In the genomic region with DNA sequence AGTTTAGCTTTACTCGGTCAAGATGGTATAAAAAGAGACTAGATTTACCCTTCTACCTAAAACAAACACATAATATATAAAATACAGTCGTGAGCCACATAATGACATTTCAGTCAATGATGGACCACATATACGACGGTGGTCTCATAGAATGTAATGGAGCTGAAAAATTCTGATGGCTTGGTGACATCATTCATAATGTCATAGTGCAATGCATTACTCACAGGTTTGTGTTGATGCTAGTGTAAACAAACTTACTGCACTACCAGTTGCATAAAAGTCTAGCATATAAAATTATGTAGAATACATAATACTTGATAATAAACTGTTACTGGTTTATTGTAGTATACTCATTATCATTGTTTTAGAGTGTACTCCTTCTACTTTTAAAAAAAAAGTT, we compare ENCODE assay signal across 21 cellular contexts.
DNase-seq lines count a peak whose midpoint lies in the region; ATAC-seq and TF ChIP-seq lines count a peak whose summit lies in the region.
"Had no signal": no experiment of that assay in that cellular context is flagged by ENCODE, and none has a peak within 500 bp of the region (broad histone marks: within the 10 kb centered on the region; RNA-seq: fewer than 3 reads in every experiment).

No MANE protein-coding gene starts in this region.

- intact Hi-C loops in PC-3 (cut with micrococcal nuclease): no loop called here
- intact Hi-C loops in activated T-helper 1 cell treated with anti-CD3 and anti-CD28 coated beads, Interleukin-12 subunit alpha, Interleukin-12 subunit beta, Interleukin-2, Interleukin-4 antibody, amounts not matched to agents 30 ng/mL and 10 ng/mL and 1 ng/mL, durations not matched to agents 14 hours and 24 hours and 36 hours (cut with micrococcal nuclease): no loop called here

- H3K79me2 ChIP-seq in PC-3 (ENCODE audit: low read length) (no peaks in the 10 kb centered on the region), neural progenitor cell (ENCODE audit: low read depth) (no peaks in the 10 kb centered on the region)

- H3K4me3 ChIP-seq in PC-3 (ENCODE audit: low read length): no peak overlapping the region
- H3K4me3 ChIP-seq in neural progenitor cell: no peak overlapping the region
- H3K4me3 ChIP-seq: A549; BLaER1 treated with 17β-estradiol and CSF1 and Interleukin-3, amounts not matched to agents 10 nM and 100 nM; HAP-1 had no signal

- DNase-seq in DMS53 (lab: John Stamatoyannopoulos, UW) (peak; percentile 10), ELR (ENCODE audit: low read depth) (peak; percentile 4), PC-3 (peak; percentile 11), neural progenitor cell (ENCODE audit: low spot score) (no peak), Kasumi-1 (lab: John Stamatoyannopoulos, UW) (no peak)
- no peak for DNase-seq in activated T-helper 1 cell treated with anti-CD3 and anti-CD28 coated beads, Interleukin-12 subunit alpha, Interleukin-12 subunit beta, Interleukin-2, Interleukin-4 antibody, amounts not matched to agents 30 ng/mL and 10 ng/mL and 1 ng/mL, durations not matched to agents 14 hours and 24 hours and 36 hours (ENCODE audit: low spot score)
- DNase-seq: 8988T; ACHN; AML-193; BE2C; Calu3; CD4-positive, alpha-beta T cell; CD8-positive, alpha-beta memory T cell; DMS79; EL; GF-D8; GOT3 had no signal

- no peak overlapping the region for H3K27ac ChIP-seq in PC-3 (ENCODE audit: low read length)
- H3K27ac ChIP-seq in neural progenitor cell: no peak overlapping the region
- H3K27ac ChIP-seq: A549; BLaER1 treated with 17β-estradiol and CSF1 and Interleukin-3, amounts not matched to agents 10 nM and 100 nM had no signal

- H3K36me3 ChIP-seq in PC-3 (ENCODE audit: low read depth, low read length) (no peaks in the 10 kb centered on the region), neural progenitor cell (no peaks in the 10 kb centered on the region)
- H3K36me3 ChIP-seq: BE2C; BLaER1 treated with 17β-estradiol and CSF1 and Interleukin-3, amounts not matched to agents 10 nM and 100 nM; HAP-1 had no signal

- no peak overlapping the region for H3K4me3 Mint-ChIP-seq in neural progenitor cell
- no peak overlapping the region for H3K4me3 Mint-ChIP-seq in activated T-helper 1 cell treated with anti-CD3 and anti-CD28 coated beads, Interleukin-12 subunit alpha, Interleukin-12 subunit beta, Interleukin-2, Interleukin-4 antibody, amounts not matched to agents 30 ng/mL and 10 ng/mL and 1 ng/mL, durations not matched to agents 14 hours and 24 hours and 36 hours
- H3K4me3 Mint-ChIP-seq: CD14-positive monocyte; CD4-positive, alpha-beta T cell; CD8-positive, alpha-beta memory T cell had no signal

- TF ChIP-seq CTCF in PC-3 (conservative IDR thresholded peaks at IDR 0.05; ENCODE audit: low read depth, low read length) (no peak), neural progenitor cell (IDR thresholded peaks at IDR 0.05) (no peak)

- peaks cover 10% of the 10 kb centered on the region; the same call in 1 of the 2 replicates for H3K9me3 ChIP-seq in PC-3 (ENCODE audit: low read length)
- H3K9me3 ChIP-seq in neural progenitor cell (ENCODE audit: low read depth): no peaks in the 10 kb centered on the region
- H3K9me3 ChIP-seq: HAP-1 had no signal

- peaks cover 2% of the 10 kb centered on the region for H3K27me3 Mint-ChIP-seq in neural progenitor cell (ENCODE audit: insufficient read depth, low read depth)
- no peaks in the 10 kb centered on the region for H3K27me3 Mint-ChIP-seq in activated T-helper 1 cell treated with anti-CD3 and anti-CD28 coated beads, Interleukin-12 subunit alpha, Interleukin-12 subunit beta, Interleukin-2, Interleukin-4 antibody, amounts not matched to agents 30 ng/mL and 10 ng/mL and 1 ng/mL, durations not matched to agents 14 hours and 24 hours and 36 hours (ENCODE audit: insufficient read depth)
- H3K27me3 Mint-ChIP-seq: CD4-positive, alpha-beta T cell; CD8-positive, alpha-beta memory T cell had no signal

- H3K4me2 ChIP-seq in PC-3 (ENCODE audit: low read length) (no peak overlapping the region), neural progenitor cell (no peak overlapping the region)
- H3K4me2 ChIP-seq: A549; BLaER1 treated with 17β-estradiol and CSF1 and Interleukin-3, amounts not matched to agents 10 nM and 100 nM had no signal

- POLR2A ChIA-PET in PC-3 (lab: Charles Lee; ENCODE audit: unreplicated experiment): no interaction called here

- peaks cover 18% of the 10 kb centered on the region for H3K9me3 Mint-ChIP-seq in neural progenitor cell
- H3K9me3 Mint-ChIP-seq in activated T-helper 1 cell treated with anti-CD3 and anti-CD28 coated beads, Interleukin-12 subunit alpha, Interleukin-12 subunit beta, Interleukin-2, Interleukin-4 antibody, amounts not matched to agents 30 ng/mL and 10 ng/mL and 1 ng/mL, durations not matched to agents 14 hours and 24 hours and 36 hours: peaks cover 15% of the 10 kb centered on the region

- BruUV-seq in PC-3 (replicated peaks; lab: Mats Ljungman, UMichigan): no TSS peak

- H3K4me1 Mint-ChIP-seq in neural progenitor cell: no peaks in the 10 kb centered on the region
- no peaks in the 10 kb centered on the region for H3K4me1 Mint-ChIP-seq in activated T-helper 1 cell treated with anti-CD3 and anti-CD28 coated beads, Interleukin-12 subunit alpha, Interleukin-12 subunit beta, Interleukin-2, Interleukin-4 antibody, amounts not matched to agents 30 ng/mL and 10 ng/mL and 1 ng/mL, durations not matched to agents 14 hours and 24 hours and 36 hours (ENCODE audit: low read depth)
- H3K4me1 Mint-ChIP-seq: CD14-positive monocyte; CD8-positive, alpha-beta memory T cell had no signal

- H2AFZ ChIP-seq in PC-3 (ENCODE audit: low read length): no peak overlapping the region
- H2AFZ ChIP-seq in neural progenitor cell (replicated peaks): no peak overlapping the region

- H3K27ac Mint-ChIP-seq in neural progenitor cell: no peak overlapping the region
- H3K27ac Mint-ChIP-seq in activated T-helper 1 cell treated with anti-CD3 and anti-CD28 coated beads, Interleukin-12 subunit alpha, Interleukin-12 subunit beta, Interleukin-2, Interleukin-4 antibody, amounts not matched to agents 30 ng/mL and 10 ng/mL and 1 ng/mL, durations not matched to agents 14 hours and 24 hours and 36 hours: no peak overlapping the region
- H3K27ac Mint-ChIP-seq: CD14-positive monocyte; CD4-positive, alpha-beta T cell; CD8-positive, alpha-beta memory T cell had no signal

- H3K4me1 ChIP-seq in PC-3 (ENCODE audit: insufficient read depth, low read length) (no peaks in the 10 kb centered on the region), neural progenitor cell (no peaks in the 10 kb centered on the region)
- H3K4me1 ChIP-seq: A549, BE2C, HAP-1 had no signal

- H4K20me1 ChIP-seq in PC-3 (ENCODE audit: low read length): no peaks in the 10 kb centered on the region
- H4K20me1 ChIP-seq in neural progenitor cell (ENCODE audit: low read depth): no peaks in the 10 kb centered on the region
- H4K20me1 ChIP-seq: BLaER1 treated with 17β-estradiol and CSF1 and Interleukin-3, amounts not matched to agents 10 nM and 100 nM had no signal

- H3K36me3 Mint-ChIP-seq in neural progenitor cell: no peaks in the 10 kb centered on the region
- H3K36me3 Mint-ChIP-seq in activated T-helper 1 cell treated with anti-CD3 and anti-CD28 coated beads, Interleukin-12 subunit alpha, Interleukin-12 subunit beta, Interleukin-2, Interleukin-4 antibody, amounts not matched to agents 30 ng/mL and 10 ng/mL and 1 ng/mL, durations not matched to agents 14 hours and 24 hours and 36 hours (ENCODE audit: low read depth): no peaks in the 10 kb centered on the region
- H3K36me3 Mint-ChIP-seq: CD14-positive monocyte; CD8-positive, alpha-beta memory T cell had no signal

- no peaks in the 10 kb centered on the region for H3F3A ChIP-seq in PC-3 (ENCODE audit: low read length, unreplicated experiment)
- H3F3A ChIP-seq in neural progenitor cell (ENCODE audit: low read depth): no peaks in the 10 kb centered on the region

- H3K27me3 ChIP-seq in PC-3 (ENCODE audit: low read length) (no peaks in the 10 kb centered on the region), neural progenitor cell (no peaks in the 10 kb centered on the region)
- H3K27me3 ChIP-seq: BE2C; BLaER1 treated with 17β-estradiol and CSF1 and Interleukin-3, amounts not matched to agents 10 nM and 100 nM had no signal

- H3K9me2 ChIP-seq in PC-3 (replicated peaks; ENCODE audit: low read length): no peaks in the 10 kb centered on the region

- CTCF ChIA-PET in PC-3 (lab: Charles Lee): interaction anchor here (0.6 kb wide), 1 partner anchor 1203 kb away, joined by 3 read pairs; no protein-coding TSS in a partner anchor

- ATAC-seq in PC-3: no peak
- ATAC-seq: A549 had no signal

- H3K9ac ChIP-seq in PC-3 (ENCODE audit: low read length): no peak overlapping the region
- H3K9ac ChIP-seq in neural progenitor cell: no peak overlapping the region
- H3K9ac ChIP-seq: BLaER1 treated with 17β-estradiol and CSF1 and Interleukin-3, amounts not matched to agents 10 nM and 100 nM had no signal

Comparison
In these comparisons a context has a peak if more than half of its experiments do, and no peak if none do; other contexts are left out.
1. DNase-seq: peak in DMS53 (single experiment), ELR (single experiment) and PC-3 (single experiment); none in neural progenitor cell (single experiment), Kasumi-1 (0 of 2) and activated T-helper 1 cell treated with anti-CD3 and anti-CD28 coated beads, Interleukin-12 subunit alpha, Interleukin-12 subunit beta, Interleukin-2, Interleukin-4 antibody, amounts not matched to agents 30 ng/mL and 10 ng/mL and 1 ng/mL, durations not matched to agents 14 hours and 24 hours and 36 hours (single experiment).